ENCODE assay signal across 8 cellular contexts in the genomic region with DNA sequence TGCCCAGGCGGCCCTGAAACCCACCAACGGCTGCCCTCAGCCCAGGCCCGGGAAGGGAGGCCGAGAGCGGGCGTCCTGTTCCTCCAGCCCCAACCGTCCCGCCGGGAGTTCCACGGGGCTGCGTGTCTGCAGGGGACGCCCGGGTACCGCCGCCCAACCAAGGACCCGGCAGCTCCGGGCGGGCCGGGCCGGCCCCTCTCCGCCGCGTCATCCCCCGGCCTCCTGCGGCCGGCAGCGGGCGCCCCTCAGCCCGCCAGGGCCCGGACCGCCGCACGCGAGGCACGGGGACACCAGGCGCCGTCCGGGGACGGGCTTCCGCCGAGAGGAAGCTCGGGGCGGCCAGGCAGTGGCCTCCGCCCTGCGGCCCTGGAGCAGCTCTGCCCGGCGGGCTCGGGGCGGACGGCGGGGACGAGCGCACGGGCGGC. TPM values are rescaled to one million over a fixed set of nuclear protein-coding genes. Genes with fewer than 3 reads are reported as not detected.
DNase-seq lines count a peak whose midpoint lies in the region; ATAC-seq and TF ChIP-seq lines count a peak whose summit lies in the region.

No MANE protein-coding gene starts in this region.

- peaks cover 9% of the 10 kb centered on the region for H3K4me1 Mint-ChIP-seq in activated naive CD4-positive, alpha-beta T cell treated with anti-CD3 and anti-CD28 coated beads, Interleukin-2, amount 50 U/mL, for 24 hours

- no peaks in the 10 kb centered on the region for H3K9me3 Mint-ChIP-seq in activated naive CD4-positive, alpha-beta T cell treated with anti-CD3 and anti-CD28 coated beads, Interleukin-2, amount 50 U/mL, for 24 hours

- H3K4me1 ChIP-seq in Panc1 (ENCODE audit: control insufficient read depth, insufficient read depth, low read length) (peaks cover 27% of the 10 kb centered on the region), mucosa of rectum (ENCODE audit: control insufficient read depth in 2 of 2, insufficient read depth in 2 of 2, low read length in 2 of 2) (peaks cover 20 to 25% of the 10 kb centered on the region in 2 donors)
- H3K4me1 ChIP-seq in effector memory CD4-positive, alpha-beta T cell (ENCODE audit: control insufficient read depth, insufficient read depth, low read length, poor library complexity, severe bottlenecking) = peaks cover 16% of the 10 kb centered on the region

- no peaks in the 10 kb centered on the region for H3K27me3 Mint-ChIP-seq in activated naive CD4-positive, alpha-beta T cell treated with anti-CD3 and anti-CD28 coated beads, Interleukin-2, amount 50 U/mL, for 24 hours

- ATAC-seq in HG02759 (IDR thresholded peaks at IDR 0.05; ENCODE audit: unreplicated experiment) = peak; percentile 45
- ATAC-seq in Panc1 = peak; percentile 49

- POLR2A ChIA-PET in Panc1 (lab: Charles Lee) = no interaction called here

- H3K36me3 Mint-ChIP-seq in activated naive CD4-positive, alpha-beta T cell treated with anti-CD3 and anti-CD28 coated beads, Interleukin-2, amount 50 U/mL, for 24 hours = peaks cover 3% of the 10 kb centered on the region

- CTCF ChIA-PET in Panc1 (lab: Charles Lee) = no interaction called here

- peak overlapping the region; percentile 75 to 82 for H3K9ac ChIP-seq in mucosa of rectum (ENCODE audit: low read depth in 1 of 2, low read length in 2 of 2)

- in situ Hi-C loops in Panc1 (cut with HindIII; ENCODE audit: low pct_unique_long_range_greater_than_20kb, low sequenced_read_pairs) = no loop called here

- H3K4me3 ChIP-seq in Panc1 (ENCODE audit: low read depth in 2 of 2, low read length in 2 of 2) = peak overlapping the region; percentile 64
- peak overlapping the region; percentile 63 for H3K4me3 ChIP-seq in effector memory CD4-positive, alpha-beta T cell (ENCODE audit: insufficient read depth, low read depth, low read length, poor library complexity, severe bottlenecking)
- peak overlapping the region; percentile 82 to 85 for H3K4me3 ChIP-seq in mucosa of rectum (ENCODE audit: low read length in 2 of 2)

- peak overlapping the region; percentile 84 for H3K27ac Mint-ChIP-seq in activated naive CD4-positive, alpha-beta T cell treated with anti-CD3 and anti-CD28 coated beads, Interleukin-2, amount 50 U/mL, for 24 hours

- BruUV-seq in Panc1 (replicated peaks; lab: Mats Ljungman, UMichigan) = no TSS peak

- H3K9me3 ChIP-seq in Panc1 (ENCODE audit: control insufficient read depth, insufficient read depth, low read depth, low read length) (no peaks in the 10 kb centered on the region), mucosa of rectum (ENCODE audit: control insufficient read depth in 2 of 2, low read length in 2 of 2) (no peaks in the 10 kb centered on the region)
- H3K9me3 ChIP-seq in effector memory CD4-positive, alpha-beta T cell (ENCODE audit: control insufficient read depth, low read length) = no peaks in the 10 kb centered on the region

- no peaks in the 10 kb centered on the region for H3K27me3 ChIP-seq in Panc1 (ENCODE audit: control insufficient read depth, insufficient read depth, low read length)
- no peaks in the 10 kb centered on the region for H3K27me3 ChIP-seq in effector memory CD4-positive, alpha-beta T cell (replicated peaks; ENCODE audit: control insufficient read depth, insufficient read depth, low read length, poor library complexity, severe bottlenecking)
- no peaks in the 10 kb centered on the region for H3K27me3 ChIP-seq in mucosa of rectum (ENCODE audit: control insufficient read depth in 2 of 2, insufficient read depth in 2 of 2, low read length in 2 of 2)

- DNase-seq in activated naive CD4-positive, alpha-beta T cell treated with anti-CD3 and anti-CD28 coated beads, Interleukin-2, amount 50 U/mL, for 16 hours = no peak
- DNase-seq in Panc1 (ENCODE audit: low read depth, low spot score) (no peak), NCI-H187 (lab: John Stamatoyannopoulos, UW) (no peak), T-helper 9 cell (no peak)
- DNase-seq in effector memory CD4-positive, alpha-beta T cell = peak in 1 of 3 donors; percentile 21

- peak overlapping the region; percentile 75 for H3K27ac ChIP-seq in Panc1 (ENCODE audit: low read length)
- H3K27ac ChIP-seq in effector memory CD4-positive, alpha-beta T cell (ENCODE audit: insufficient read depth, low read length, poor library complexity, severe bottlenecking) = peak overlapping the region; percentile 63
- H3K27ac ChIP-seq in mucosa of rectum (ENCODE audit: low read depth in 2 of 2, low read length in 2 of 2) = peak overlapping the region; percentile 85 to 89

- H3K4me3 Mint-ChIP-seq in activated naive CD4-positive, alpha-beta T cell treated with anti-CD3 and anti-CD28 coated beads, Interleukin-2, amount 50 U/mL, for 24 hours = peak overlapping the region; percentile 85

- H3K36me3 ChIP-seq in Panc1 (ENCODE audit: control insufficient read depth, insufficient read depth, low read length) = peaks cover 7% of the 10 kb centered on the region; the same call in 1 of the 2 replicates
- H3K36me3 ChIP-seq in effector memory CD4-positive, alpha-beta T cell (ENCODE audit: control insufficient read depth, insufficient read depth, low read length) = peaks cover 36% of the 10 kb centered on the region
- peaks cover 36% of the 10 kb centered on the region in 2 donors for H3K36me3 ChIP-seq in mucosa of rectum (ENCODE audit: control insufficient read depth in 2 of 2, insufficient read depth in 2 of 2, low read length in 2 of 2)

- no peak for TF ChIP-seq CTCF in Panc1 (IDR thresholded peaks at IDR 0.05)

- intact Hi-C loops in Panc1 (cut with micrococcal nuclease; ENCODE audit: unreplicated experiment) = loop anchor here (10.0 kb wide), 1 partner anchor 91 kb away; a partner anchor contains a TSS

RNA-seq across cellular contexts. Expression of a gene that starts 0.4 kb away (rescaled TPM):
- 72.6 TPM for total RNA-seq in Panc1 (2021; ENCODE audit: unreplicated experiment)
- 93.9 TPM for polyA plus RNA-seq in Panc1 (2012; ENCODE audit: insufficient read length)

RNA-seq across cellular contexts. Expression of a gene that starts 0.9 kb away (rescaled TPM):
- total RNA-seq in Panc1 (2021; ENCODE audit: unreplicated experiment) = 2.9 TPM
- polyA plus RNA-seq in Panc1 (2012; ENCODE audit: insufficient read length) = 2.8 TPM

RNA-seq across cellular contexts. Expression of a gene that starts 8.0 kb away (rescaled TPM):
- 2.5 TPM for total RNA-seq in Panc1 (2021; ENCODE audit: unreplicated experiment)
- polyA plus RNA-seq in Panc1 (2012; ENCODE audit: insufficient read length) = 3.0 TPM

RNA-seq across cellular contexts. Expression of a gene that starts 33.2 kb away (rescaled TPM):
- 13.7 TPM for total RNA-seq in Panc1 (2021; ENCODE audit: unreplicated experiment)
- polyA plus RNA-seq in Panc1 (2012; ENCODE audit: insufficient read length) = 15.8 TPM

RNA-seq across cellular contexts. Expression of a gene that starts 38.7 kb away (rescaled TPM):
- 0.82 TPM for total RNA-seq in Panc1 (2021; ENCODE audit: unreplicated experiment)
- 1.3 TPM for polyA plus RNA-seq in Panc1 (2012; ENCODE audit: insufficient read length)
